8 cellular contexts compared by ENCODE assay signal in genomic region chr5:95962785-95963184, GRCh38. TPM values are rescaled to one million over a fixed set of nuclear protein-coding genes. Genes with fewer than 3 reads are reported as not detected.
DNase-seq lines count a peak whose midpoint lies in the region; ATAC-seq, FAIRE-seq and TF ChIP-seq lines count a peak whose summit lies in the region.

No MANE protein-coding gene starts in this region.

- no peak for FAIRE-seq in bronchial epithelial cell (lab: Jason Lieb, UNC)

- H3K27me3 ChIP-seq in bronchial epithelial cell (ENCODE audit: control insufficient read depth, insufficient read depth, low read length) = no peaks in the 10 kb centered on the region
- H3K27me3 ChIP-seq in mucosa of rectum (ENCODE audit: control insufficient read depth in 2 of 2, insufficient read depth in 2 of 2, low read length in 2 of 2) = no peaks in the 10 kb centered on the region
- H3K27me3 ChIP-seq in SJCRH30 = no peaks in the 10 kb centered on the region

- peak overlapping the region in 1 of 2 donors; percentile 75 for H3K9ac ChIP-seq in mucosa of rectum (ENCODE audit: low read depth in 1 of 2, low read length in 2 of 2)

- H3K36me3 ChIP-seq in bronchial epithelial cell (ENCODE audit: control insufficient read depth, insufficient read depth, low read length) (peaks cover 4% of the 10 kb centered on the region), mucosa of rectum (ENCODE audit: control insufficient read depth in 2 of 2, insufficient read depth in 2 of 2, low read length in 2 of 2) (no peaks in the 10 kb centered on the region), SJCRH30 (no peaks in the 10 kb centered on the region)

- intact Hi-C loops in left cardiac atrium (cut with DNase I) = loop anchor here in 1 of 2 donors (10.0 kb wide), 1 partner anchor 372 kb away; no protein-coding TSS in a partner anchor
- intact Hi-C loops in Right ventricle myocardium inferior (cut with DNase I) = loop anchor here (5.0 to 10.0 kb wide), 3 partner anchors 65 to 318 kb away; partner anchors contain the start of gene RFESD

- H3K4me1 ChIP-seq in mucosa of rectum (ENCODE audit: control insufficient read depth in 2 of 2, insufficient read depth in 2 of 2, low read length in 2 of 2) (peaks cover 8 to 13% of the 10 kb centered on the region in 2 donors), SJCRH30 (0 out of 2 replicates have a peak, but pooled peaks cover 2% of the 10 kb centered on the region)

- no peak for TF ChIP-seq CTCF in bronchial epithelial cell (IDR thresholded peaks at IDR 0.05; ENCODE audit: insufficient read depth, low read length, severe bottlenecking)

- H3K4me3 ChIP-seq in bronchial epithelial cell (ENCODE audit: low read depth, low read length) (no peak overlapping the region), mucosa of rectum (ENCODE audit: low read length in 2 of 2) (peak overlapping the region in 1 of 2 donors; percentile 83), SJCRH30 (no peak overlapping the region)

- H3K27ac ChIP-seq in mucosa of rectum (ENCODE audit: low read depth in 2 of 2, low read length in 2 of 2) (peak overlapping the region; percentile 96 to 98), SJCRH30 (no peak overlapping the region)

- DNase-seq in left cardiac atrium (peak; percentile 29), Right ventricle myocardium inferior (ENCODE audit: missing footprints) (no peak), bronchial epithelial cell (ENCODE audit: low read depth) (peak; percentile 49), germinal center (ENCODE audit: low spot score) (no peak), SJCRH30 (no peak)

- ATAC-seq in left cardiac atrium (no peak), Right ventricle myocardium inferior (no peak), GM19467 (IDR thresholded peaks at IDR 0.05; ENCODE audit: unreplicated experiment) (no peak), HG02623 (IDR thresholded peaks at IDR 0.05; ENCODE audit: unreplicated experiment) (no peak)

- no peaks in the 10 kb centered on the region for H3K9me3 ChIP-seq in mucosa of rectum (ENCODE audit: control insufficient read depth in 2 of 2, low read length in 2 of 2)
- H3K9me3 ChIP-seq in SJCRH30 (replicated peaks) = no peaks in the 10 kb centered on the region

RNA-seq across cellular contexts. Expression of gene ELL2, which starts 1.1 kb away (rescaled TPM):
- total RNA-seq in left cardiac atrium = 10 to 100 TPM; 39.1 to 77.7 TPM
- total RNA-seq in Right ventricle myocardium inferior = 26.7 TPM
- 76.3 and 146 TPM in 2 replicates for total RNA-seq in bronchial epithelial cell
- total RNA-seq in SJCRH30 (2014; rRNA removed; shearing (Covaris generic)) = 3.6 and 4.2 TPM in 2 replicates

Comparison
In these comparisons a context has a peak if more than half of its experiments do, and no peak if none do; other contexts are left out.
1. DNase-seq: peak in left cardiac atrium (single experiment) and bronchial epithelial cell (single experiment); none in Right ventricle myocardium inferior (single experiment), germinal center (single experiment) and SJCRH30 (0 of 2).